9 cellular contexts compared by ENCODE assay signal in the genomic region with DNA sequence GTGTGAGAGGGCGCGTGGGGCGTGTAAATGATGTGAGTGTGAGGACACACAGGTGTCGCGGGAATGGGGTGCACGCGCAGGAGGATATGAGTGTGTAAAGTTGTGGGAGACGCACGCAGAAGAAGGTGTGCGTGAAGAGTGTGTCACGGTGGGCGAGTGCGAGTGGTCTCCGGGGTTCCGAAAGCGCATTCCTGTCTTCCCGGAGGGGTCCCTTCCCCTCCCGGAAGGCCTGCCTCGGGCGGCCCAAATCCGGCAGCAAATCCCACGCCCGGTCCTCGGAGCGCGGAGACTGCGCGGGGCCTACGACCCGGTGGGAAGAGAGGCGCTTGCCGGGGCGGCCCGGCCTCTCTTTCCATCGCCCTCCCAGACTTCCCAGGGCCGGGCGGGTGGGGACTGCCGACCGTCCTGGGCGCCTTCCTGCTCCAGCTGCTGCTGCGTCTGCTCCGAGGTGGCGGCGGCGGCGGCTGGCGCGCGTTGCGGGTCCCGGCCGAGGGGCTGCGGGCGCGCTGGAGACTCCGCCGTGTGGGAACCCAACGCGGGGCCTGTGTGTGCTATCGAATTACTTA. TPM values are rescaled to one million over a fixed set of nuclear protein-coding genes. Genes with fewer than 3 reads are reported as not detected.
DNase-seq lines count a peak whose midpoint lies in the region; ATAC-seq and TF ChIP-seq lines count a peak whose summit lies in the region.
"Had no signal": no experiment of that assay in that cellular context is flagged by ENCODE, and none has a peak within 500 bp of the region (broad histone marks: within the 10 kb centered on the region; RNA-seq: fewer than 3 reads in every experiment).

No MANE protein-coding gene starts in this region.

- no peak overlapping the region for H3K27ac ChIP-seq in CD8-positive, alpha-beta T cell (ENCODE audit: low read depth, low read length)
- no peak overlapping the region for H3K27ac ChIP-seq in mammary epithelial cell (ENCODE audit: insufficient read depth, low read depth, low read length)
- H3K27ac ChIP-seq: body of pancreas had no signal

- TF ChIP-seq CTCF in CD8-positive, alpha-beta T cell (IDR thresholded peaks at IDR 0.05), result no peak
- TF ChIP-seq CTCF in mammary epithelial cell (conservative IDR thresholded peaks at IDR 0.05 in 1 of 2, IDR thresholded peaks at IDR 0.05 in 1 of 2; ENCODE audit: extremely low read depth in 1 of 2, insufficient read depth in 1 of 2, low read depth in 1 of 2, low read length in 2 of 2) (no peak), nephron (IDR thresholded peaks at IDR 0.05; ENCODE audit: unreplicated experiment in 3 of 3) (no peak)

- DNase-seq in CD8-positive, alpha-beta T cell, result peak in 1 of 7 experiments; percentile 11
- DNase-seq in MG63 (no peak), mammary epithelial cell (no peak)
- no peak for DNase-seq in stimulated activated CD4-positive, alpha-beta T cell treated with anti-CD3 and anti-CD28 coated beads, Interleukin-2, amount 100 ng/mL, for 48 hours
- DNase-seq: body of pancreas had no signal

- H3K4me1 ChIP-seq in CD8-positive, alpha-beta T cell (ENCODE audit: insufficient read depth, low read length), result peaks cover 26% of the 10 kb centered on the region
- H3K4me1 ChIP-seq in mammary epithelial cell (ENCODE audit: insufficient read depth, low read length), result peaks cover 4% of the 10 kb centered on the region

- POLR2A ChIA-PET in CD8-positive, alpha-beta T cell (lab: Charles Lee), result interaction anchor here (0.9 kb wide), 1 partner anchor 20 kb away, joined by 3 read pairs; no protein-coding TSS in a partner anchor

- H2AFZ ChIP-seq in mammary epithelial cell (ENCODE audit: low read depth, low read length), result no peak overlapping the region

- peak overlapping the region; percentile 79 for H3K4me2 ChIP-seq in mammary epithelial cell (ENCODE audit: insufficient read depth, low read depth, low read length)

- 21% methylated on average over 15 of the region's 60 CpGs for WGBS in mammary epithelial cell (ENCODE audit: low coverage, missing lambda C conversion rate)

- H3K27ac Mint-ChIP-seq in CD8-positive, alpha-beta T cell, result no peak overlapping the region
- H3K27ac Mint-ChIP-seq in nephron, result peak overlapping the region in 2 of 3 experiments; percentile 25 to 80

- H3K27me3 Mint-ChIP-seq in CD8-positive, alpha-beta T cell (ENCODE audit: low read depth), result peaks cover 62% of the 10 kb centered on the region
- peaks cover 88% of the 10 kb centered on the region for H3K27me3 Mint-ChIP-seq in nephron (ENCODE audit: low read depth)

- no TSS peak for BruUV-seq in mammary epithelial cell (replicated peaks; lab: Mats Ljungman, UMichigan)

- H3K9me3 ChIP-seq in CD8-positive, alpha-beta T cell (ENCODE audit: low read length), result peaks cover 10% of the 10 kb centered on the region
- no peaks in the 10 kb centered on the region for H3K9me3 ChIP-seq in MG63
- H3K9me3 ChIP-seq in mammary epithelial cell (replicated peaks; ENCODE audit: insufficient read depth, low read length), result peaks cover 11% of the 10 kb centered on the region
- H3K9me3 ChIP-seq: body of pancreas had no signal

- no peaks in the 10 kb centered on the region for H3K79me2 ChIP-seq in mammary epithelial cell (ENCODE audit: insufficient read depth, low read length)

- intact Hi-C loops in CD8-positive, alpha-beta T cell (cut with DNase I, micrococcal nuclease), result no loop called here
- intact Hi-C loops in mammary epithelial cell (cut with micrococcal nuclease), result no loop called here

- H3K27me3 ChIP-seq in CD8-positive, alpha-beta T cell (ENCODE audit: insufficient read depth, low read length), result peaks cover 64% of the 10 kb centered on the region
- H3K27me3 ChIP-seq in MG63, result no peaks in the 10 kb centered on the region
- H3K27me3 ChIP-seq in mammary epithelial cell (ENCODE audit: insufficient read depth, low read length), result peaks cover 76% of the 10 kb centered on the region

- peak; percentile 3 for ATAC-seq in CD8-positive, alpha-beta T cell
- ATAC-seq in HG03139 (IDR thresholded peaks at IDR 0.05; ENCODE audit: unreplicated experiment) (no peak), GM18867 (IDR thresholded peaks at IDR 0.05; ENCODE audit: unreplicated experiment) (no peak), HG03039 (IDR thresholded peaks at IDR 0.05; ENCODE audit: unreplicated experiment) (no peak)

- peak overlapping the region; percentile 83 for H3K4me3 Mint-ChIP-seq in CD8-positive, alpha-beta T cell
- peak overlapping the region; percentile 82 to 90 (median 86) for H3K4me3 Mint-ChIP-seq in nephron

- peaks cover 20% of the 10 kb centered on the region for H3K9me3 Mint-ChIP-seq in CD8-positive, alpha-beta T cell
- H3K9me3 Mint-ChIP-seq in nephron, result no peaks in the 10 kb centered on the region

- no peak overlapping the region for H3K9ac ChIP-seq in mammary epithelial cell (ENCODE audit: insufficient read depth, low read length)

- H3K36me3 ChIP-seq in CD8-positive, alpha-beta T cell (ENCODE audit: insufficient read depth, low read length), result no peaks in the 10 kb centered on the region
- H3K36me3 ChIP-seq in MG63 (peaks cover 24% of the 10 kb centered on the region), mammary epithelial cell (ENCODE audit: insufficient read depth, low read length) (no peaks in the 10 kb centered on the region)

- H3K4me1 Mint-ChIP-seq in CD8-positive, alpha-beta T cell (ENCODE audit: low read depth), result peaks cover 25% of the 10 kb centered on the region
- H3K4me1 Mint-ChIP-seq in nephron, result peaks cover 23% of the 10 kb centered on the region

- H4K20me1 ChIP-seq in mammary epithelial cell (ENCODE audit: insufficient read depth, low read length), result no peaks in the 10 kb centered on the region

- H3K36me3 Mint-ChIP-seq in CD8-positive, alpha-beta T cell, result no peaks in the 10 kb centered on the region
- peaks cover 3% of the 10 kb centered on the region for H3K36me3 Mint-ChIP-seq in nephron (ENCODE audit: low read depth)

- dilution Hi-C loops in mammary epithelial cell (cut with HindIII; ENCODE audit: low sequenced_read_pairs), result no loop called here

- in situ Hi-C loops in mammary epithelial cell (cut with MboI; ENCODE audit: low sequenced_read_pairs in 2 of 2), result no loop called here

- CTCF ChIA-PET in CD8-positive, alpha-beta T cell (lab: Charles Lee), result no interaction called here
- CTCF ChIA-PET in mammary epithelial cell (lab: Charles Lee; ENCODE audit: low non-redundant PET), result no interaction called here

- peak overlapping the region; percentile 19 for H3K4me3 ChIP-seq in CD8-positive, alpha-beta T cell (ENCODE audit: low read depth, low read length)
- H3K4me3 ChIP-seq in MG63 (peak overlapping the region; percentile 73), mammary epithelial cell (replicated peaks in 1 of 3; ENCODE audit: insufficient read depth in 1 of 3, low read depth in 2 of 3, low read length in 3 of 3) (no peak overlapping the region)
- H3K4me3 ChIP-seq: body of pancreas had no signal

RNA-seq across cellular contexts. Expression of a gene that starts 2.1 kb away (rescaled TPM):
- not detected for total RNA-seq in CD8-positive, alpha-beta T cell
- total RNA-seq in MG63 (2014; rRNA removed; shearing (Covaris generic); ENCODE audit: low replicate concordance), result 1.8 and 2.9 TPM in 2 replicates
- not detected for total RNA-seq in mammary epithelial cell
- not detected for polyA plus RNA-seq in mammary epithelial cell
- not detected for polyA minus RNA-seq in mammary epithelial cell
- total RNA-seq: body of pancreas had no signal

RNA-seq across cellular contexts. Expression of a gene that starts 12.1 kb away (rescaled TPM):
- total RNA-seq in CD8-positive, alpha-beta T cell, result not detected
- total RNA-seq in MG63 (2014; rRNA removed; shearing (Covaris generic); ENCODE audit: low replicate concordance), result 3.7 and 5.2 TPM in 2 replicates
- 1 to 10 TPM in 1 of 2 donors, under 1 TPM in 1; under 0.01 to 3.0 TPM for total RNA-seq in mammary epithelial cell
- polyA plus RNA-seq in mammary epithelial cell, result 0.25 TPM
- not detected for polyA minus RNA-seq in mammary epithelial cell
- total RNA-seq: body of pancreas had no signal

Comparison
In these comparisons a context has a peak if more than half of its experiments do, and no peak if none do; other contexts are left out.
1. H3K4me3 ChIP-seq: peak in CD8-positive, alpha-beta T cell (single experiment) and MG63 (single experiment); none in mammary epithelial cell (0 of 3).